9 cellular contexts compared by ENCODE assay signal in genomic region chr22:21044931-21045584, GRCh38. TPM values are rescaled to one million over a fixed set of nuclear protein-coding genes. Genes with fewer than 3 reads are reported as not detected.
DNase-seq lines count a peak whose midpoint lies in the region; ATAC-seq, FAIRE-seq and TF ChIP-seq lines count a peak whose summit lies in the region.
"Had no signal": no experiment of that assay in that cellular context is flagged by ENCODE, and none has a peak within 500 bp of the region (broad histone marks: within the 10 kb centered on the region; RNA-seq: fewer than 3 reads in every experiment).

No MANE protein-coding gene starts in this region.

- no peak overlapping the region for H3K4me3 Mint-ChIP-seq in activated CD8-positive, alpha-beta memory T cell treated with anti-CD3 and anti-CD28 coated beads, Interleukin-2, amount 10 ng/mL, durations not matched to agents 7 days and 5 days
- H3K4me3 Mint-ChIP-seq in naive thymus-derived CD8-positive, alpha-beta T cell = peak overlapping the region; percentile 61 to 77 (median 72)

- intact Hi-C loops in endothelial cell of umbilical vein (cut with micrococcal nuclease) = loop anchor here (1.0 to 2.0 kb wide), 2 partner anchors 30 to 43 kb away; partner anchors contain the start of genes P2RX6 and THAP7

- BruUV-seq in endothelial cell of umbilical vein (replicated peaks; lab: Mats Ljungman, UMichigan) = no TSS peak

- no peaks in the 10 kb centered on the region for H3K36me3 Mint-ChIP-seq in activated CD8-positive, alpha-beta memory T cell treated with anti-CD3 and anti-CD28 coated beads, Interleukin-2, amount 10 ng/mL, durations not matched to agents 7 days and 5 days
- H3K36me3 Mint-ChIP-seq in naive thymus-derived CD8-positive, alpha-beta T cell = no peaks in the 10 kb centered on the region

- no peaks in the 10 kb centered on the region for H4K20me1 ChIP-seq in endothelial cell of umbilical vein (replicated peaks; ENCODE audit: control insufficient read depth, extremely low read depth, insufficient read depth, low read length)

- ATAC-seq in activated CD8-positive, alpha-beta memory T cell treated with anti-CD3 and anti-CD28 coated beads, Interleukin-2, amount 10 ng/mL, durations not matched to agents 7 days and 5 days = peak; percentile 32
- ATAC-seq in naive thymus-derived CD8-positive, alpha-beta T cell = peak; percentile 19 to 42
- ATAC-seq in activated CD4-positive, CD25-positive, alpha-beta regulatory T cell treated with anti-CD3 and anti-CD28 coated beads, Interleukin-2, amount 50 U/mL, for 24 hours = no peak
- no peak for ATAC-seq in HG02884 (IDR thresholded peaks at IDR 0.05; ENCODE audit: unreplicated experiment)

- TF ChIP-seq POLR2A in endothelial cell of umbilical vein (IDR thresholded peaks at IDR 0.05; ENCODE audit: low read depth, low read length) = no peak

- peak overlapping the region; percentile 77 for H3K4me2 ChIP-seq in endothelial cell of umbilical vein (ENCODE audit: insufficient read depth, low read length)

- H3K4me1 Mint-ChIP-seq in activated CD8-positive, alpha-beta memory T cell treated with anti-CD3 and anti-CD28 coated beads, Interleukin-2, amount 10 ng/mL, durations not matched to agents 7 days and 5 days = peaks cover 22% of the 10 kb centered on the region
- peaks cover 15 to 33% (median 29%) of the 10 kb centered on the region in 4 donors for H3K4me1 Mint-ChIP-seq in naive thymus-derived CD8-positive, alpha-beta T cell

- dilution Hi-C loops in endothelial cell of umbilical vein (cut with MboI; ENCODE audit: extremely low pct_ligation_motif_present, low sequenced_read_pairs) = no loop called here

- H3K27me3 Mint-ChIP-seq in activated CD8-positive, alpha-beta memory T cell treated with anti-CD3 and anti-CD28 coated beads, Interleukin-2, amount 10 ng/mL, durations not matched to agents 7 days and 5 days = peaks cover 36% of the 10 kb centered on the region
- H3K27me3 Mint-ChIP-seq in naive thymus-derived CD8-positive, alpha-beta T cell = peaks cover 7 to 37% (median 11%) of the 10 kb centered on the region in 5 donors

- H3K27ac Mint-ChIP-seq in activated CD8-positive, alpha-beta memory T cell treated with anti-CD3 and anti-CD28 coated beads, Interleukin-2, amount 10 ng/mL, durations not matched to agents 7 days and 5 days = no peak overlapping the region
- peak overlapping the region in 8 of 10 donors; percentile 60 to 97 (median 92) for H3K27ac Mint-ChIP-seq in naive thymus-derived CD8-positive, alpha-beta T cell

- H3K9me3 Mint-ChIP-seq in activated CD8-positive, alpha-beta memory T cell treated with anti-CD3 and anti-CD28 coated beads, Interleukin-2, amount 10 ng/mL, durations not matched to agents 7 days and 5 days (ENCODE audit: low read depth) = no peaks in the 10 kb centered on the region
- peaks cover 0 to 2% (median 0%) of the 10 kb centered on the region in 9 donors for H3K9me3 Mint-ChIP-seq in naive thymus-derived CD8-positive, alpha-beta T cell

- peak overlapping the region; percentile 90 for H2AFZ ChIP-seq in endothelial cell of umbilical vein (ENCODE audit: low read depth, low read length)

- peaks cover 5% of the 10 kb centered on the region for H3K4me1 ChIP-seq in endothelial cell of umbilical vein (ENCODE audit: control insufficient read depth, extremely low read depth, insufficient read depth, low read length)

- TF ChIP-seq CTCF in RWPE1 (conservative IDR thresholded peaks at IDR 0.05; ENCODE audit: low read depth) (no peak), endothelial cell of umbilical vein (IDR thresholded peaks at IDR 0.05; ENCODE audit: extremely low read depth in 1 of 2, insufficient read depth in 1 of 2, low read depth in 1 of 2, low read length in 2 of 2) (no peak)

- H3K4me3 ChIP-seq in endothelial cell of umbilical vein (replicated peaks in 1 of 3; ENCODE audit: insufficient read depth in 1 of 3, low read depth in 1 of 3, low read length in 3 of 3) = peak overlapping the region in 1 of 3 experiments; percentile 30

- no peaks in the 10 kb centered on the region for H3K36me3 ChIP-seq in endothelial cell of umbilical vein (ENCODE audit: control insufficient read depth in 2 of 2, extremely low read depth in 1 of 2, insufficient read depth in 2 of 2, low read length in 2 of 2)

- FAIRE-seq in endothelial cell of umbilical vein (lab: Jason Lieb, UNC) = peak; percentile 15

- POLR2A ChIA-PET in RWPE1 (lab: Yijun Ruan, JAX; ENCODE audit: low non-redundant PET) (interaction anchor here (0.5 kb wide), 1 partner anchor 30 kb away, joined by 9 read pairs; no protein-coding TSS in a partner anchor), endothelial cell of umbilical vein (lab: Charles Lee) (no interaction called here)
- POLR2A ChIA-PET in naive thymus-derived CD8-positive, alpha-beta T cell (lab: Charles Lee) = interaction anchor here (0.6 to 1.1 kb wide), 2 partner anchors 44 to 985 kb away, joined by 3 read pairs; no protein-coding TSS in a partner anchor

- no peaks in the 10 kb centered on the region for H3K27me3 ChIP-seq in endothelial cell of umbilical vein (ENCODE audit: control insufficient read depth in 2 of 2, insufficient read depth in 2 of 2, low read length in 2 of 2)

- CTCF ChIA-PET in activated CD8-positive, alpha-beta memory T cell treated with anti-CD3 and anti-CD28 coated beads, Interleukin-2, amount 10 ng/mL, durations not matched to agents 7 days and 5 days (lab: Charles Lee) = no interaction called here
- CTCF ChIA-PET in RWPE1 (lab: Yijun Ruan, JAX) = interaction anchor here (0.6 kb wide), 1 partner anchor 10 kb away, joined by 3 read pairs; no protein-coding TSS in a partner anchor
- CTCF ChIA-PET in endothelial cell of umbilical vein (lab: Charles Lee) = interaction anchor here (1.5 kb wide), 2 partner anchors 57 to 58 kb away, joined by 3 read pairs; no protein-coding TSS in a partner anchor

- H3K9ac ChIP-seq in endothelial cell of umbilical vein (replicated peaks; ENCODE audit: extremely low read depth, insufficient read depth, low read length) = no peak overlapping the region

- peak overlapping the region; percentile 83 for H3K27ac ChIP-seq in RWPE1
- no peak overlapping the region for H3K27ac ChIP-seq in endothelial cell of umbilical vein (ENCODE audit: insufficient read depth, low read depth, low read length)

- no peak for DNase-seq in activated CD8-positive, alpha-beta memory T cell treated with anti-CD3 and anti-CD28 coated beads, Interleukin-2, amount 10 ng/mL, durations not matched to agents 7 days and 5 days
- DNase-seq in activated CD8-positive, alpha-beta memory T cell treated with anti-CD3 and anti-CD28 coated beads, Interleukin-2, amount 50 U/mL, for 4 hours = no peak
- DNase-seq in RWPE1 (ENCODE audit: low spot score) (no peak), endothelial cell of umbilical vein (ENCODE audit: low read depth, low spot score) (no peak), NCI-H1436 treated with DMSO at 0.1 percent for 48 hours (lab: John Stamatoyannopoulos, UW) (no peak)
- no peak for DNase-seq in naive thymus-derived CD8-positive, alpha-beta T cell

- no peaks in the 10 kb centered on the region for H3K9me1 ChIP-seq in endothelial cell of umbilical vein (replicated peaks; ENCODE audit: control insufficient read depth, extremely low read depth, insufficient read depth, low read length)

- H3K79me2 ChIP-seq in endothelial cell of umbilical vein (ENCODE audit: control insufficient read depth, insufficient read depth, low read length) = no peaks in the 10 kb centered on the region

- no peaks in the 10 kb centered on the region for H3K9me3 ChIP-seq in endothelial cell of umbilical vein (replicated peaks; ENCODE audit: control insufficient read depth, insufficient read depth, low read length)

RNA-seq across cellular contexts. Expression of gene LRRC74B, which starts 0.7 kb away (rescaled TPM):
- total RNA-seq in activated CD8-positive, alpha-beta memory T cell treated with anti-CD3 and anti-CD28 coated beads, Interleukin-2, amount 10 ng/mL, durations not matched to agents 7 days and 5 days = not detected
- total RNA-seq in endothelial cell of umbilical vein = not detected in 2 replicates
- polyA plus RNA-seq in endothelial cell of umbilical vein = not detected in 2 replicates
- not detected in 2 replicates for polyA plus RNA-seq in endothelial cell of umbilical vein (2011; cell fraction: cytosol; rRNA removed)
- not detected in 2 replicates for polyA plus RNA-seq in endothelial cell of umbilical vein (2011; cell fraction: nucleus; rRNA removed)
- polyA plus RNA-seq in endothelial cell of umbilical vein (2012) = not detected in 2 replicates
- polyA minus RNA-seq in endothelial cell of umbilical vein = not detected in 2 replicates
- polyA minus RNA-seq in endothelial cell of umbilical vein (2011; cell fraction: cytosol; rRNA and poly(A)+ RNA removed) = not detected
- polyA minus RNA-seq in endothelial cell of umbilical vein (2011; cell fraction: nucleus; rRNA and poly(A)+ RNA removed) = not detected in 2 replicates
- total RNA-seq in naive thymus-derived CD8-positive, alpha-beta T cell = under 1 TPM in 1 of 2 experiments, not detected in 1; 0.11 TPM
- not detected for polyA plus RNA-seq in naive thymus-derived CD8-positive, alpha-beta T cell
- polyA plus RNA-seq: adipose tissue had no signal

RNA-seq across cellular contexts. Expression of gene SLC7A4, which starts 12.7 kb away (rescaled TPM):
- total RNA-seq in activated CD8-positive, alpha-beta memory T cell treated with anti-CD3 and anti-CD28 coated beads, Interleukin-2, amount 10 ng/mL, durations not matched to agents 7 days and 5 days = under 1 TPM; 0.16 to 0.53 TPM
- not detected in 2 replicates for total RNA-seq in endothelial cell of umbilical vein
- polyA plus RNA-seq in endothelial cell of umbilical vein = not detected in 2 replicates
- polyA plus RNA-seq in endothelial cell of umbilical vein (2011; cell fraction: cytosol; rRNA removed) = not detected in 2 replicates
- polyA plus RNA-seq in endothelial cell of umbilical vein (2011; cell fraction: nucleus; rRNA removed) = not detected in 2 replicates
- polyA plus RNA-seq in endothelial cell of umbilical vein (2012) = not detected in 2 replicates
- polyA minus RNA-seq in endothelial cell of umbilical vein = not detected in 2 replicates
- not detected for polyA minus RNA-seq in endothelial cell of umbilical vein (2011; cell fraction: cytosol; rRNA and poly(A)+ RNA removed)
- not detected in 2 replicates for polyA minus RNA-seq in endothelial cell of umbilical vein (2011; cell fraction: nucleus; rRNA and poly(A)+ RNA removed)
- 1 to 10 TPM in 1 of 2 experiments, under 1 TPM in 1; 0.69 to 1.3 TPM for total RNA-seq in naive thymus-derived CD8-positive, alpha-beta T cell
- polyA plus RNA-seq in naive thymus-derived CD8-positive, alpha-beta T cell = 1 to 10 TPM in 2 of 3 donors, under 1 TPM in 1; 0.99 to 1.4 (median 1.2) TPM

RNA-seq across cellular contexts. Expression of gene P2RX6, which starts 30.1 kb away (rescaled TPM):
- total RNA-seq in activated CD8-positive, alpha-beta memory T cell treated with anti-CD3 and anti-CD28 coated beads, Interleukin-2, amount 10 ng/mL, durations not matched to agents 7 days and 5 days = under 1 TPM; 0.32 to 0.42 TPM
- total RNA-seq in endothelial cell of umbilical vein = not detected in 2 replicates
- 0.06 TPM in 1 of 2 replicates, not detected in the other for polyA plus RNA-seq in endothelial cell of umbilical vein
- 0.04 TPM in 1 of 2 replicates, not detected in the other for polyA plus RNA-seq in endothelial cell of umbilical vein (2011; cell fraction: cytosol; rRNA removed)
- 0.20 and 0.21 TPM in 2 replicates for polyA plus RNA-seq in endothelial cell of umbilical vein (2011; cell fraction: nucleus; rRNA removed)
- 0.07 TPM in 1 of 2 replicates, not detected in the other for polyA plus RNA-seq in endothelial cell of umbilical vein (2012)
- 0.19 and 0.28 TPM in 2 replicates for polyA minus RNA-seq in endothelial cell of umbilical vein
- polyA minus RNA-seq in endothelial cell of umbilical vein (2011; cell fraction: cytosol; rRNA and poly(A)+ RNA removed) = 1.0 TPM
- polyA minus RNA-seq in endothelial cell of umbilical vein (2011; cell fraction: nucleus; rRNA and poly(A)+ RNA removed) = not detected in 2 replicates
- total RNA-seq in naive thymus-derived CD8-positive, alpha-beta T cell = 1 to 10 TPM; 2.7 to 4.5 TPM
- 1 to 10 TPM in 1 of 3 donors, under 1 TPM in 2; 0.25 to 1.1 (median 0.74) TPM for polyA plus RNA-seq in naive thymus-derived CD8-positive, alpha-beta T cell

RNA-seq across cellular contexts. Expression of gene THAP7, which starts 43.1 kb away (rescaled TPM):
- 10 to 100 TPM; 25.9 to 28.7 TPM for total RNA-seq in activated CD8-positive, alpha-beta memory T cell treated with anti-CD3 and anti-CD28 coated beads, Interleukin-2, amount 10 ng/mL, durations not matched to agents 7 days and 5 days
- 13.5 and 14.9 TPM in 2 replicates for total RNA-seq in endothelial cell of umbilical vein
- polyA plus RNA-seq in endothelial cell of umbilical vein = 24.4 and 33.0 TPM in 2 replicates
- 12.7 and 18.7 TPM in 2 replicates for polyA plus RNA-seq in endothelial cell of umbilical vein (2011; cell fraction: cytosol; rRNA removed)
- 25.1 and 27.2 TPM in 2 replicates for polyA plus RNA-seq in endothelial cell of umbilical vein (2011; cell fraction: nucleus; rRNA removed)
- 8.0 and 11.0 TPM in 2 replicates for polyA plus RNA-seq in endothelial cell of umbilical vein (2012)
- 12.4 and 13.0 TPM in 2 replicates for polyA minus RNA-seq in endothelial cell of umbilical vein
- polyA minus RNA-seq in endothelial cell of umbilical vein (2011; cell fraction: cytosol; rRNA and poly(A)+ RNA removed) = 18.0 TPM
- polyA minus RNA-seq in endothelial cell of umbilical vein (2011; cell fraction: nucleus; rRNA and poly(A)+ RNA removed) = 14.9 and 21.5 TPM in 2 replicates
- 10 to 100 TPM; 68.5 to 70.5 TPM for total RNA-seq in naive thymus-derived CD8-positive, alpha-beta T cell
- 10 to 100 TPM; 31.7 to 55.5 (median 41.1) TPM for polyA plus RNA-seq in naive thymus-derived CD8-positive, alpha-beta T cell

Comparison
In these comparisons a context has a peak if more than half of its experiments do, and no peak if none do; other contexts are left out.
1. ATAC-seq: peak in activated CD8-positive, alpha-beta memory T cell treated with anti-CD3 and anti-CD28 coated beads, Interleukin-2, amount 10 ng/mL, durations not matched to agents 7 days and 5 days (single experiment) and naive thymus-derived CD8-positive, alpha-beta T cell (2 of 2); none in activated CD4-positive, CD25-positive, alpha-beta regulatory T cell treated with anti-CD3 and anti-CD28 coated beads, Interleukin-2, amount 50 U/mL, for 24 hours (0 of 2) and HG02884 (single experiment).